ENCODE assay signal across 1 cellular context in the genomic region with DNA sequence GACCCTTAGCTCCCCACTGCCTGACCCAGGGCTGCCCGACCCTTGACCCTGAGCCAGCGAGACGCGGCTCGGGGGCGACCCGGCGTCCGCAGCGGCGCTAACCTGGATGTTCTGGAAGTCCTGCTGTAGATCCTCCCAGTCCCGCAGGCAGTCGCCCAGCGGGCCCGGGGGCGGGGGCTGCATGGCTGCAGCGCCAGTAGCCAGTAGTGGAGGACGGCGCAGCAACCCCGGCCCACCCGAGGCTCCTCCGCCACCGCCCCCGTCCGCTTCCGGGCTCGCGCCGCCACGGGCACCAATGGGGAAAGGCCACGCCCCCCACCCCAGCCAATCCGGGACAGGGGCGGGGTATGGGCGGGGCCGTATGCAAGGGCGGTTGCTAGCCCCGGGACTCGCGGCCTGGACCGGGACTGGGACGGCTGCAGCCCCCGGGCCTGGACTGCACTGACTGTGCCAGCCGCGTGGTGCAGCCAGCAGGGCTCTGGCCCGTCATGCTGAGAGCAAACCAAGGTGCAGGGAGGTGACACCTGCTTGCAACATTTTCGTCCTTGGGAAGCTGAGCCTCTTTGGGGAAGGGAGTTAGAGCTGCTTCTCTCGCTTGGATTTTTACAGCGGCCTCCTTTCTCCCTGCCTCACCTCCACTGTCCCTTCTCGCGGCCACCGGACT.
A peak's percentile ranks its signal among the peaks of the same experiment; 100 is the strongest.
TF ChIP-seq lines count a peak whose summit lies in the region.

TMEM120A (minus strand) TSS at position 208 of the 664 bp plus-strand sequence; CDS start at position 183, 25 bp downstream.

TF ChIP-seq in HEK293, 187 proteins besides CTCF, POLR2A, EP300 and RAD21 (continued from another document and continues in another):
- TF ChIP-seq ZNF112 (tag by site-specific recombination; IDR thresholded peaks at IDR 0.05), result no peak
- peak; percentile 89 for TF ChIP-seq PATZ1 (tag by site-specific recombination; IDR thresholded peaks at IDR 0.05)
- TF ChIP-seq ZNF624 (tag by site-specific recombination; IDR thresholded peaks at IDR 0.05), result no peak
- no peak for TF ChIP-seq ZNF837 (tag by site-specific recombination; IDR thresholded peaks at IDR 0.05)
- TF ChIP-seq ZNF571 (tag by site-specific recombination; IDR thresholded peaks at IDR 0.05), result no peak
- no peak for TF ChIP-seq ZNF48 (tag by site-specific recombination; IDR thresholded peaks at IDR 0.05)
- TF ChIP-seq ZNF114 (tag by site-specific recombination; IDR thresholded peaks at IDR 0.05), result no peak
- TF ChIP-seq BCL11B (tag by site-specific recombination; IDR thresholded peaks at IDR 0.05; ENCODE audit: low read depth), result no peak; the same call in 1 of the 2 replicates
- TF ChIP-seq MYNN (tag by site-specific recombination; IDR thresholded peaks at IDR 0.05; ENCODE audit: borderline replicate concordance), result no peak
- TF ChIP-seq ZFP69B (tag by site-specific recombination; IDR thresholded peaks at IDR 0.05), result no peak; the same call in 1 of the 2 replicates
- TF ChIP-seq ZNF561 (tag by site-specific recombination; IDR thresholded peaks at IDR 0.05; ENCODE audit: borderline replicate concordance), result no peak; the same call in 1 of the 2 replicates
- no peak for TF ChIP-seq KLF17 (tag by site-specific recombination; IDR thresholded peaks at IDR 0.05)
- no peak for TF ChIP-seq SCRT2 (tag by site-specific recombination; IDR thresholded peaks at IDR 0.05)
- TF ChIP-seq, protein P1, sequence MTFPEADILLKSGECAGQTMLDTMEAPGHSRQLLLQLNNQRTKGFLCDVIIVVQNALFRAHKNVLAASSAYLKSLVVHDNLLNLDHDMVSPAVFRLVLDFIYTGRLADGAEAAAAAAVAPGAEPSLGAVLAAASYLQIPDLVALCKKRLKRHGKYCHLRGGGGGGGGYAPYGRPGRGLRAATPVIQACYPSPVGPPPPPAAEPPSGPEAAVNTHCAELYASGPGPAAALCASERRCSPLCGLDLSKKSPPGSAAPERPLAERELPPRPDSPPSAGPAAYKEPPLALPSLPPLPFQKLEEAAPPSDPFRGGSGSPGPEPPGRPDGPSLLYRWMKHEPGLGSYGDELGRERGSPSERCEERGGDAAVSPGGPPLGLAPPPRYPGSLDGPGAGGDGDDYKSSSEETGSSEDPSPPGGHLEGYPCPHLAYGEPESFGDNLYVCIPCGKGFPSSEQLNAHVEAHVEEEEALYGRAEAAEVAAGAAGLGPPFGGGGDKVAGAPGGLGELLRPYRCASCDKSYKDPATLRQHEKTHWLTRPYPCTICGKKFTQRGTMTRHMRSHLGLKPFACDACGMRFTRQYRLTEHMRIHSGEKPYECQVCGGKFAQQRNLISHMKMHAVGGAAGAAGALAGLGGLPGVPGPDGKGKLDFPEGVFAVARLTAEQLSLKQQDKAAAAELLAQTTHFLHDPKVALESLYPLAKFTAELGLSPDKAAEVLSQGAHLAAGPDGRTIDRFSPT (tag by site-specific recombination; IDR thresholded peaks at IDR 0.05), result no peak
- TF ChIP-seq HOXA7 (CRISPR knock-in tag; IDR thresholded peaks at IDR 0.05; ENCODE audit: borderline replicate concordance), result no peak
- TF ChIP-seq ZNF132 (tag by site-specific recombination; IDR thresholded peaks at IDR 0.05; ENCODE audit: borderline replicate concordance), result no peak
- TF ChIP-seq, protein P2, sequence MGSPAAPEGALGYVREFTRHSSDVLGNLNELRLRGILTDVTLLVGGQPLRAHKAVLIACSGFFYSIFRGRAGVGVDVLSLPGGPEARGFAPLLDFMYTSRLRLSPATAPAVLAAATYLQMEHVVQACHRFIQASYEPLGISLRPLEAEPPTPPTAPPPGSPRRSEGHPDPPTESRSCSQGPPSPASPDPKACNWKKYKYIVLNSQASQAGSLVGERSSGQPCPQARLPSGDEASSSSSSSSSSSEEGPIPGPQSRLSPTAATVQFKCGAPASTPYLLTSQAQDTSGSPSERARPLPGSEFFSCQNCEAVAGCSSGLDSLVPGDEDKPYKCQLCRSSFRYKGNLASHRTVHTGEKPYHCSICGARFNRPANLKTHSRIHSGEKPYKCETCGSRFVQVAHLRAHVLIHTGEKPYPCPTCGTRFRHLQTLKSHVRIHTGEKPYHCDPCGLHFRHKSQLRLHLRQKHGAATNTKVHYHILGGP (tag by site-specific recombination; IDR thresholded peaks at IDR 0.05), result no peak
- TF ChIP-seq ZNF184 (tag by site-specific recombination; IDR thresholded peaks at IDR 0.05), result no peak
- TF ChIP-seq ZNF391 (tag by site-specific recombination; IDR thresholded peaks at IDR 0.05; ENCODE audit: borderline replicate concordance, low read depth), result no peak
- TF ChIP-seq ZNF311 (tag by site-specific recombination; IDR thresholded peaks at IDR 0.05; ENCODE audit: borderline replicate concordance), result no peak
- TF ChIP-seq ZNF138 (tag by site-specific recombination; IDR thresholded peaks at IDR 0.05; ENCODE audit: borderline replicate concordance), result no peak
- TF ChIP-seq ZSCAN16 (tag by site-specific recombination; IDR thresholded peaks at IDR 0.05), result no peak
- TF ChIP-seq ZNF211 (tag by site-specific recombination; IDR thresholded peaks at IDR 0.05; ENCODE audit: low read depth), result no peak
- TF ChIP-seq, protein P3, sequence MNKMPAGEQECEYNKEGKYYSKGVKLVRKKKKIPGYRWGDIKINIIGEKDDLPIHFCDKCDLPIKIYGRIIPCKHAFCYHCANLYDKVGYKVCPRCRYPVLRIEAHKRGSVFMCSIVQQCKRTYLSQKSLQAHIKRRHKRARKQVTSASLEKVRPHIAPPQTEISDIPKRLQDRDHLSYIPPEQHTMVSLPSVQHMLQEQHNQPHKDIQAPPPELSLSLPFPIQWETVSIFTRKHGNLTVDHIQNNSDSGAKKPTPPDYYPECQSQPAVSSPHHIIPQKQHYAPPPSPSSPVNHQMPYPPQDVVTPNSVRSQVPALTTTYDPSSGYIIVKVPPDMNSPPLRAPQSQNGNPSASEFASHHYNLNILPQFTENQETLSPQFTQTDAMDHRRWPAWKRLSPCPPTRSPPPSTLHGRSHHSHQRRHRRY (tag by site-specific recombination; IDR thresholded peaks at IDR 0.05), result no peak
- peak; percentile 83 for TF ChIP-seq KLF9 (tag by site-specific recombination; IDR thresholded peaks at IDR 0.05; ENCODE audit: low read depth)
- TF ChIP-seq, protein P4, sequence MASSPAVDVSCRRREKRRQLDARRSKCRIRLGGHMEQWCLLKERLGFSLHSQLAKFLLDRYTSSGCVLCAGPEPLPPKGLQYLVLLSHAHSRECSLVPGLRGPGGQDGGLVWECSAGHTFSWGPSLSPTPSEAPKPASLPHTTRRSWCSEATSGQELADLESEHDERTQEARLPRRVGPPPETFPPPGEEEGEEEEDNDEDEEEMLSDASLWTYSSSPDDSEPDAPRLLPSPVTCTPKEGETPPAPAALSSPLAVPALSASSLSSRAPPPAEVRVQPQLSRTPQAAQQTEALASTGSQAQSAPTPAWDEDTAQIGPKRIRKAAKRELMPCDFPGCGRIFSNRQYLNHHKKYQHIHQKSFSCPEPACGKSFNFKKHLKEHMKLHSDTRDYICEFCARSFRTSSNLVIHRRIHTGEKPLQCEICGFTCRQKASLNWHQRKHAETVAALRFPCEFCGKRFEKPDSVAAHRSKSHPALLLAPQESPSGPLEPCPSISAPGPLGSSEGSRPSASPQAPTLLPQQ (tag by site-specific recombination; IDR thresholded peaks at IDR 0.05), result no peak
- TF ChIP-seq ZNF548 (tag by site-specific recombination; IDR thresholded peaks at IDR 0.05), result no peak
- no peak for TF ChIP-seq ZNF670 (tag by site-specific recombination; IDR thresholded peaks at IDR 0.05; ENCODE audit: low read depth)
- no peak for TF ChIP-seq ZNF169 (tag by site-specific recombination; IDR thresholded peaks at IDR 0.05)
- no peak for TF ChIP-seq OVOL3 (tag by site-specific recombination; IDR thresholded peaks at IDR 0.05)
- TF ChIP-seq ZNF610 (tag by site-specific recombination; IDR thresholded peaks at IDR 0.05; ENCODE audit: borderline replicate concordance), result no peak
- TF ChIP-seq ZNF660 (tag by site-specific recombination; IDR thresholded peaks at IDR 0.05), result no peak
- TF ChIP-seq TRIM28 (IDR thresholded peaks at IDR 0.05; ENCODE audit: borderline replicate concordance, low read length), result no peak
- TF ChIP-seq ZSCAN30 (tag by site-specific recombination; IDR thresholded peaks at IDR 0.05), result peak; percentile 79
- TF ChIP-seq, protein P5, sequence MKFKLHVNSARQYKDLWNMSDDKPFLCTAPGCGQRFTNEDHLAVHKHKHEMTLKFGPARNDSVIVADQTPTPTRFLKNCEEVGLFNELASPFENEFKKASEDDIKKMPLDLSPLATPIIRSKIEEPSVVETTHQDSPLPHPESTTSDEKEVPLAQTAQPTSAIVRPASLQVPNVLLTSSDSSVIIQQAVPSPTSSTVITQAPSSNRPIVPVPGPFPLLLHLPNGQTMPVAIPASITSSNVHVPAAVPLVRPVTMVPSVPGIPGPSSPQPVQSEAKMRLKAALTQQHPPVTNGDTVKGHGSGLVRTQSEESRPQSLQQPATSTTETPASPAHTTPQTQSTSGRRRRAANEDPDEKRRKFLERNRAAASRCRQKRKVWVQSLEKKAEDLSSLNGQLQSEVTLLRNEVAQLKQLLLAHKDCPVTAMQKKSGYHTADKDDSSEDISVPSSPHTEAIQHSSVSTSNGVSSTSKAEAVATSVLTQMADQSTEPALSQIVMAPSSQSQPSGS (tag by site-specific recombination; IDR thresholded peaks at IDR 0.05; ENCODE audit: low read depth), result no peak
- TF ChIP-seq ZFP37 (tag by site-specific recombination; IDR thresholded peaks at IDR 0.05), result no peak
- no peak for TF ChIP-seq ZNF10 (tag by site-specific recombination; IDR thresholded peaks at IDR 0.05)
- TF ChIP-seq ZFP3 (tag by site-specific recombination; IDR thresholded peaks at IDR 0.05; ENCODE audit: low read depth), result no peak
- TF ChIP-seq ZNF596 (tag by site-specific recombination; IDR thresholded peaks at IDR 0.05), result no peak
- TF ChIP-seq ZNF24 (tag by site-specific recombination; IDR thresholded peaks at IDR 0.05), result no peak
- no peak for TF ChIP-seq HOXD13 (CRISPR knock-in tag; IDR thresholded peaks at IDR 0.05; ENCODE audit: borderline replicate concordance)
- TF ChIP-seq, protein P6, sequence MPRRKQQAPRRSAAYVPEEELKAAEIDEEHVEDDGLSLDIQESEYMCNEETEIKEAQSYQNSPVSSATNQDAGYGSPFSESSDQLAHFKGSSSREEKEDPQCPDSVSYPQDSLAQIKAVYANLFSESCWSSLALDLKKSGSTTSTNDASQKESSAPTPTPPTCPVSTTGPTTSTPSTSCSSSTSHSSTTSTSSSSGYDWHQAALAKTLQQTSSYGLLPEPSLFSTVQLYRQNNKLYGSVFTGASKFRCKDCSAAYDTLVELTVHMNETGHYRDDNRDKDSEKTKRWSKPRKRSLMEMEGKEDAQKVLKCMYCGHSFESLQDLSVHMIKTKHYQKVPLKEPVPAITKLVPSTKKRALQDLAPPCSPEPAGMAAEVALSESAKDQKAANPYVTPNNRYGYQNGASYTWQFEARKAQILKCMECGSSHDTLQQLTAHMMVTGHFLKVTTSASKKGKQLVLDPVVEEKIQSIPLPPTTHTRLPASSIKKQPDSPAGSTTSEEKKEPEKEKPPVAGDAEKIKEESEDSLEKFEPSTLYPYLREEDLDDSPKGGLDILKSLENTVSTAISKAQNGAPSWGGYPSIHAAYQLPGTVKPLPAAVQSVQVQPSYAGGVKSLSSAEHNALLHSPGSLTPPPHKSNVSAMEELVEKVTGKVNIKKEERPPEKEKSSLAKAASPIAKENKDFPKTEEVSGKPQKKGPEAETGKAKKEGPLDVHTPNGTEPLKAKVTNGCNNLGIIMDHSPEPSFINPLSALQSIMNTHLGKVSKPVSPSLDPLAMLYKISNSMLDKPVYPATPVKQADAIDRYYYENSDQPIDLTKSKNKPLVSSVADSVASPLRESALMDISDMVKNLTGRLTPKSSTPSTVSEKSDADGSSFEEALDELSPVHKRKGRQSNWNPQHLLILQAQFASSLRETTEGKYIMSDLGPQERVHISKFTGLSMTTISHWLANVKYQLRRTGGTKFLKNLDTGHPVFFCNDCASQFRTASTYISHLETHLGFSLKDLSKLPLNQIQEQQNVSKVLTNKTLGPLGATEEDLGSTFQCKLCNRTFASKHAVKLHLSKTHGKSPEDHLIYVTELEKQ (tag by site-specific recombination; IDR thresholded peaks at IDR 0.05; ENCODE audit: borderline replicate concordance), result no peak
- no peak for TF ChIP-seq GFI1B (tag by site-specific recombination; IDR thresholded peaks at IDR 0.05)
- no peak for TF ChIP-seq ZNF416 (tag by site-specific recombination; IDR thresholded peaks at IDR 0.05)
- TF ChIP-seq ZNF214 (tag by site-specific recombination; IDR thresholded peaks at IDR 0.05; ENCODE audit: borderline replicate concordance), result no peak
- TF ChIP-seq, protein P7, sequence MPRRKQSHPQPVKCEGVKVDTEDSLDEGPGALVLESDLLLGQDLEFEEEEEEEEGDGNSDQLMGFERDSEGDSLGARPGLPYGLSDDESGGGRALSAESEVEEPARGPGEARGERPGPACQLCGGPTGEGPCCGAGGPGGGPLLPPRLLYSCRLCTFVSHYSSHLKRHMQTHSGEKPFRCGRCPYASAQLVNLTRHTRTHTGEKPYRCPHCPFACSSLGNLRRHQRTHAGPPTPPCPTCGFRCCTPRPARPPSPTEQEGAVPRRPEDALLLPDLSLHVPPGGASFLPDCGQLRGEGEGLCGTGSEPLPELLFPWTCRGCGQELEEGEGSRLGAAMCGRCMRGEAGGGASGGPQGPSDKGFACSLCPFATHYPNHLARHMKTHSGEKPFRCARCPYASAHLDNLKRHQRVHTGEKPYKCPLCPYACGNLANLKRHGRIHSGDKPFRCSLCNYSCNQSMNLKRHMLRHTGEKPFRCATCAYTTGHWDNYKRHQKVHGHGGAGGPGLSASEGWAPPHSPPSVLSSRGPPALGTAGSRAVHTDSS (tag by site-specific recombination; IDR thresholded peaks at IDR 0.05), result no peak
